19 cellular contexts compared by ENCODE assay signal in the genomic region with DNA sequence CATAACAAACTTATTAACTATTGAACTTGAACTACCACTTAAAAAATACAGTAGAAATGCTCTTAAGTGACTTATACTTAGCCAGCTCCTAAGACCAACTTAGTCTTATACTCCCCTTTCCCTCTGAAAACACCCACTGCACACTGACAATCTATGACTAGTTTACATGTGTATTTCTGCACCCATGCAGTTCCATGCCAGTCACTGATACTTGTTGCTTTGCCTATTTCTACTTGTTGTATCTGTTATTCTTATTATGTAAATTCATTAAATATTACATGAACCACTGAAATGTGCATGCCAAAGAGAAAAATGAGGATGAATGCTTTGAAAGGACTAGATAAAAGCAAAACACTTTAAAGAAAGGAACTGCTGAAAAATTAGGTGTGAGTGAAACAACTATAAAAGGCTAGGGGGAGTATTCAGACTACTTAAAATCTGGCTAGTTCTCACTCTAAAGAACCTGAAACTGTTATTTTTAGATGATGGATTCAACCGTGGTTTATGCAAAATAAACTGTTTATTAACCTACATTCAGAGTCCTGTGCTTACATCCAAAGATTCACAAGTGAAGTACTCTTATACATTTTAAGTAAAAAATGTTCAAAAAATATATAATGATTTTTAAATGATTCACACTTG.
DNase-seq lines count a peak whose midpoint lies in the region; ATAC-seq, FAIRE-seq and TF ChIP-seq lines count a peak whose summit lies in the region.
"Had no signal": no experiment of that assay in that cellular context is flagged by ENCODE, and none has a peak within 500 bp of the region (broad histone marks: within the 10 kb centered on the region; RNA-seq: fewer than 3 reads in every experiment).

No MANE protein-coding gene starts in this region.

- POLR2A ChIA-PET in OCI-LY7 (lab: Charles Lee), result interaction anchor here (0.6 to 0.7 kb wide), 2 partner anchors 16 to 127 kb away, joined by 3 to 5 read pairs; no protein-coding TSS in a partner anchor

- H3K36me3 ChIP-seq in OCI-LY7 (ENCODE audit: insufficient read depth, low read length), result no peaks in the 10 kb centered on the region
- no peaks in the 10 kb centered on the region for H3K36me3 ChIP-seq in H7 (replicated peaks; ENCODE audit: control insufficient read depth, insufficient read depth, low read length)
- H3K36me3 ChIP-seq: BLaER1 treated with 17β-estradiol and CSF1 and Interleukin-3, amounts not matched to agents 10 nM and 100 nM had no signal

- intact Hi-C loops in OCI-LY7 (cut with micrococcal nuclease; ENCODE audit: unreplicated experiment) (no loop called here), CD14-positive monocyte (cut with micrococcal nuclease) (no loop called here)

- CTCF ChIA-PET in OCI-LY7 (lab: Charles Lee; ENCODE audit: unreplicated experiment), result interaction anchor here (0.6 kb wide), 1 partner anchor 283 kb away, joined by 3 read pairs; no protein-coding TSS in a partner anchor

- no peaks in the 10 kb centered on the region for H3K9me2 ChIP-seq in OCI-LY7 (ENCODE audit: insufficient read depth, low read length)

- ATAC-seq in GM21447 (IDR thresholded peaks at IDR 0.05; ENCODE audit: unreplicated experiment), result peak; percentile 95
- ATAC-seq in HG03064 (IDR thresholded peaks at IDR 0.05; ENCODE audit: low read depth, unreplicated experiment), result peak; percentile 75
- ATAC-seq: naive thymus-derived CD4-positive, alpha-beta T cell; Right ventricle myocardium inferior; stimulated activated effector memory CD8-positive, alpha-beta T cell treated with anti-CD3 and anti-CD28 coated beads, Interleukin-12 subunit alpha, Interleukin-12 subunit beta, amount 100 ng/mL, for 72 hours had no signal

- peak overlapping the region; percentile 40; the same call in 1 of the 2 replicates for H3K4me2 ChIP-seq in OCI-LY7 (ENCODE audit: low read length)
- H3K4me2 ChIP-seq: BLaER1 treated with 17β-estradiol and CSF1 and Interleukin-3, amounts not matched to agents 10 nM and 100 nM had no signal

- no peak overlapping the region for H3K27ac Mint-ChIP-seq in CD14-positive monocyte
- H3K27ac Mint-ChIP-seq: activated naive CD4-positive, alpha-beta T cell treated with anti-CD3 and anti-CD28 coated beads, Interleukin-2, amount 10 ng/mL, durations not matched to agents 7 days and 5 days had no signal

- no peaks in the 10 kb centered on the region for H3K9me3 ChIP-seq in OCI-LY7 (ENCODE audit: low read length)
- H3K9me3 ChIP-seq: BLaER1 treated with 17β-estradiol and CSF1 and Interleukin-3, amounts not matched to agents 10 nM and 100 nM had no signal

- H3K27me3 ChIP-seq in H7 (ENCODE audit: control insufficient read depth, insufficient read depth, low read length), result no peaks in the 10 kb centered on the region
- H3K27me3 ChIP-seq: BLaER1 treated with 17β-estradiol and CSF1 and Interleukin-3, amounts not matched to agents 10 nM and 100 nM had no signal

- peaks cover 14% of the 10 kb centered on the region for H3K4me1 ChIP-seq in OCI-LY7 (ENCODE audit: insufficient read depth, low read length, poor library complexity, severe bottlenecking)
- H3K4me1 ChIP-seq: BLaER1 treated with 17β-estradiol and CSF1 and Interleukin-3, amounts not matched to agents 10 nM and 100 nM had no signal

- H3K4me1 Mint-ChIP-seq in CD14-positive monocyte, result peaks cover 7% of the 10 kb centered on the region

- H3K79me2 ChIP-seq in OCI-LY7 (ENCODE audit: insufficient read depth, low read depth, low read length), result no peaks in the 10 kb centered on the region

- no TSS peak for BruUV-seq in OCI-LY7 (replicated peaks; lab: Mats Ljungman, UMichigan)

- H2AFZ ChIP-seq in OCI-LY7 (ENCODE audit: low read length), result no peak overlapping the region

- H3K27ac ChIP-seq in OCI-LY7 (ENCODE audit: low read depth, low read length, poor library complexity, severe bottlenecking), result no peak overlapping the region
- H3K27ac ChIP-seq: BLaER1 treated with 17β-estradiol and CSF1 and Interleukin-3, amounts not matched to agents 10 nM and 100 nM had no signal

- FAIRE-seq in GM18507 (lab: Jason Lieb, UNC), result peak; percentile 81
- FAIRE-seq: endothelial cell of umbilical vein had no signal

- TF ChIP-seq CTCF in OCI-LY7 (conservative IDR thresholded peaks at IDR 0.05; ENCODE audit: low read length) (0 out of 2 replicates have a peak, but pooled peaks have one; percentile 11), CD14-positive monocyte (IDR thresholded peaks at IDR 0.05) (no peak)

- no peaks in the 10 kb centered on the region for H4K20me1 ChIP-seq in OCI-LY7 (ENCODE audit: insufficient read depth, low read length)
- H4K20me1 ChIP-seq: BLaER1 treated with 17β-estradiol and CSF1 and Interleukin-3, amounts not matched to agents 10 nM and 100 nM had no signal

- no peaks in the 10 kb centered on the region for H3K9me3 Mint-ChIP-seq in CD14-positive monocyte
- H3K9me3 Mint-ChIP-seq: activated naive CD4-positive, alpha-beta T cell treated with anti-CD3 and anti-CD28 coated beads, Interleukin-2, amount 10 ng/mL, durations not matched to agents 7 days and 5 days; stimulated activated effector memory CD8-positive, alpha-beta T cell treated with anti-CD3 and anti-CD28 coated beads, Interleukin-12 subunit alpha, Interleukin-12 subunit beta, amount 100 ng/mL, for 72 hours had no signal

- H3K4me3 ChIP-seq in OCI-LY7 (ENCODE audit: low read depth, low read length, poor library complexity, severe bottlenecking) (no peak overlapping the region), H7 (ENCODE audit: insufficient read depth, low read depth, low read length) (no peak overlapping the region)
- H3K4me3 ChIP-seq: BLaER1 treated with 17β-estradiol and CSF1 and Interleukin-3, amounts not matched to agents 10 nM and 100 nM had no signal

- H3K27me3 Mint-ChIP-seq in CD14-positive monocyte (ENCODE audit: low read depth in 3 of 3), result peaks cover 0 to 2% (median 2%) of the 10 kb centered on the region in 3 donors
- H3K27me3 Mint-ChIP-seq: activated naive CD4-positive, alpha-beta T cell treated with anti-CD3 and anti-CD28 coated beads, Interleukin-2, amount 10 ng/mL, durations not matched to agents 7 days and 5 days; naive thymus-derived CD4-positive, alpha-beta T cell had no signal

- H3K36me3 Mint-ChIP-seq in CD14-positive monocyte, result peaks cover 4 to 9% of the 10 kb centered on the region in 2 donors

- DNase-seq in GM18507 (ENCODE audit: extremely low spot score, insufficient read length, low read depth) (no peak), OCI-LY7 (ENCODE audit: low spot score) (peak; percentile 17), NCI-H2107 treated with DMSO at 0.1 percent for 48 hours (lab: John Stamatoyannopoulos, UW; ENCODE audit: unreplicated experiment) (no peak), H7 (no peak), CD14-positive monocyte (ENCODE audit: low spot score) (no peak)
- no peak for DNase-seq in stimulated activated naive CD4-positive, alpha-beta T cell treated with Interleukin-2 at 50 U/mL for 16 hours (lab: John Stamatoyannopoulos, UW)
- DNase-seq: activated CD8-positive, alpha-beta memory T cell treated with anti-CD3 and anti-CD28 coated beads for 24 hours; activated naive CD4-positive, alpha-beta T cell treated with anti-CD3 and anti-CD28 coated beads, Interleukin-2, amount 10 ng/mL, durations not matched to agents 7 days and 5 days; caudate nucleus; glutamatergic neuron; NCI-H1436; stimulated activated CD4-positive, alpha-beta T cell treated with anti-CD3 and anti-CD28 coated beads, Interleukin-2, amount 100 ng/mL, for 48 hours had no signal

- H3K4me3 Mint-ChIP-seq in CD14-positive monocyte, result no peak overlapping the region
- H3K4me3 Mint-ChIP-seq: activated naive CD4-positive, alpha-beta T cell treated with anti-CD3 and anti-CD28 coated beads, Interleukin-2, amount 10 ng/mL, durations not matched to agents 7 days and 5 days; naive thymus-derived CD4-positive, alpha-beta T cell; stimulated activated effector memory CD8-positive, alpha-beta T cell treated with anti-CD3 and anti-CD28 coated beads, Interleukin-12 subunit alpha, Interleukin-12 subunit beta, amount 100 ng/mL, for 72 hours had no signal
